In the genomic region with DNA sequence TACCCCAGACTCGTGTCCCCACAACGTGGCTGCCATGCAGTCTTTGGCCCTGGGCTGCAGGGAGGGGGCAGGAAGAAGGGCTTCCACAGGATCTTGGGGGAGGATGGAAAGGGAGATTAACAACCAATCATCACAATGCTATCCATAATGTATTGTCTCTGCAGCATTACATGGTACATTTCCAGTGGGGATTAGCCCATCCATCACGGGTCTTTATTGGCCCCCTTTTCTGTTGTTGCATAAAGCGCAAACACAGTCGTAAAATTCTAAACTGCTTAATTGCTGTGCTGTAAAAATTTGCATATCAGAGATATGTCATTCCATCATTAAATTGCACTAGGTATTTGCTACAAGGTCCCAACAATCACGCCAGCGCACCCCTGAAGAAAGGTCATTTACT, we compare ENCODE assay signal across 17 cellular contexts.
"Had no signal": no experiment of that assay in that cellular context is flagged by ENCODE, and none has a peak within 500 bp of the region (broad histone marks: within the 10 kb centered on the region; RNA-seq: fewer than 3 reads in every experiment).

No MANE protein-coding gene starts in this region.

- ATAC-seq: HepG2, Right ventricle myocardium inferior had no signal

- DNase-seq: IMR-90, Karpas-422, KG1, MG63, NCI-H1092 treated with DMSO at 0.1 percent for 48 hours, NCI-H1417, NCI-H1436 treated with DMSO at 0.1 percent for 48 hours, NCI-H187, NCI-H2029, NCI-H2081 treated with DMSO at 0.1 percent for 48 hours, NCI-H226, NCI-H510A, NCI-H774, SHP77 treated with DMSO at 0.1 percent for 48 hours, SJCRH30 had no signal
